1 cellular context compared by ENCODE assay signal in the genomic region with DNA sequence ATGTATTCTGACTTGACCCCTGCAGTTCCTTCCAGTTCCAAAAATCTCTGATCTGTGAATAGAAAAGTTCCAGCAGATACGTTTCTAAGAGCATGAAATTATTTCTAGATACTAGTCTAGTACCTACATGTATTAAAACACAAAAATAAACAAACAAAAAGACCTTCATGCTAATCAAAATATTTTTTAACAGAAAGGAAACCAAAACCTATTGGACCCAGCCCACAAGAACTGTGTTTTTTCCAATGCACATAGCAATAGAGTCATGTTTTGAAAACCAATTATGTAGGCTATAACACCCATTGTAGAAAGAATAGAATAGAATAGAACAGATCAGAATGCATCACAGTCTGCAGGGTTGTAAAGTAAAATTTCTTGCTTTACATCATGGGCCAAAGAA.
TF ChIP-seq lines count a peak whose summit lies in the region.

No MANE protein-coding gene starts in this region.

TF ChIP-seq in liver, 16 proteins besides CTCF, POLR2A, EP300 and RAD21 (continued from another document):
- TF ChIP-seq, protein P1, sequence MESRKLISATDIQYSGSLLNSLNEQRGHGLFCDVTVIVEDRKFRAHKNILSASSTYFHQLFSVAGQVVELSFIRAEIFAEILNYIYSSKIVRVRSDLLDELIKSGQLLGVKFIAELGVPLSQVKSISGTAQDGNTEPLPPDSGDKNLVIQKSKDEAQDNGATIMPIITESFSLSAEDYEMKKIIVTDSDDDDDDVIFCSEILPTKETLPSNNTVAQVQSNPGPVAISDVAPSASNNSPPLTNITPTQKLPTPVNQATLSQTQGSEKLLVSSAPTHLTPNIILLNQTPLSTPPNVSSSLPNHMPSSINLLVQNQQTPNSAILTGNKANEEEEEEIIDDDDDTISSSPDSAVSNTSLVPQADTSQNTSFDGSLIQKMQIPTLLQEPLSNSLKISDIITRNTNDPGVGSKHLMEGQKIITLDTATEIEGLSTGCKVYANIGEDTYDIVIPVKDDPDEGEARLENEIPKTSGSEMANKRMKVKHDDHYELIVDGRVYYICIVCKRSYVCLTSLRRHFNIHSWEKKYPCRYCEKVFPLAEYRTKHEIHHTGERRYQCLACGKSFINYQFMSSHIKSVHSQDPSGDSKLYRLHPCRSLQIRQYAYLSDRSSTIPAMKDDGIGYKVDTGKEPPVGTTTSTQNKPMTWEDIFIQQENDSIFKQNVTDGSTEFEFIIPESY (IDR thresholded peaks at IDR 0.05), result no peak
- TF ChIP-seq HNF4A (conservative IDR thresholded peaks at IDR 0.05), result no peak
- no peak for TF ChIP-seq MAX (IDR thresholded peaks at IDR 0.05)
- TF ChIP-seq, protein P2, sequence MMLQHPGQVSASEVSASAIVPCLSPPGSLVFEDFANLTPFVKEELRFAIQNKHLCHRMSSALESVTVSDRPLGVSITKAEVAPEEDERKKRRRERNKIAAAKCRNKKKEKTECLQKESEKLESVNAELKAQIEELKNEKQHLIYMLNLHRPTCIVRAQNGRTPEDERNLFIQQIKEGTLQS (IDR thresholded peaks at IDR 0.05), result no peak
- no peak for TF ChIP-seq FOXA2 (IDR thresholded peaks at IDR 0.05)
